In the genomic region with DNA sequence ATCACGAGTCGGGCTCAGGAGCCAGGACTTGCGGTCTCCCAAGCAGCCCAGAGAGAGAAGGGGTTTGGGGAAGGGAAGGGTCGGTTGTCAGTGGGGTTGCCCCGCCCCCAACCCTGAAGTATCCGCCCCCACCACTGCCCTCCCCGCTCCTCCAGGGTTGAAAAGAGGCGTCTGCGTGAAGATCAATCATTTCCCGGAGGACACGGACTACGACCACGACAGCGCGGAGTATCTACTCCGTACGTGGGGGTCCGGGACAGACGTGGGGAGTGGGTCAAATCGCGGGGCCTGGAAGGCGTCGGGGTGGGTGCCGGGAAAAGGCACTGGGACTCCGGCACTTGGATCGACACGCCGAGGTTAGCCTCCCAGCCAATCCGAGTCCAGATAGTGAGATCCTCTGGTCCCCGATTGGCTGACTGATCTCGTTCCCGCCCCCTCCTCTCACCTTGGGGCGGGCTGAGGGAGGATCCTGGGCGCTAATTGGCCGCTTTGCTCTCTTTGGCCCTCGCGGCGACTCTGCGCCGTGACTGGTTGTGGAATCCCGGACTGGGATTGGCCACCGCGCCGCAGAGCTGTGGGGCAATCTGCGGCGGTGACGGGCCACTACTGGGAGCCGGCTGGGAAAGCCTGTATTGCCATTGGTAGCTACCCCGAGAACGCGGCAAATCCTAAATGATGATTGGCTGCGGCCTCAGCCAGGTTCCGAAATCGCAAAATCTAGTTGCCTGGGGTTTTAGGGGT, we compare ENCODE assay signal across 8 cellular contexts. TPM values are rescaled to one million over a fixed set of nuclear protein-coding genes. Genes with fewer than 3 reads are reported as not detected.
DNase-seq lines count a peak whose midpoint lies in the region; ATAC-seq, FAIRE-seq and TF ChIP-seq lines count a peak whose summit lies in the region.

No MANE protein-coding gene starts in this region.

- no peaks in the 10 kb centered on the region for H3K36me3 Mint-ChIP-seq in nephron (ENCODE audit: low read depth)

- no peaks in the 10 kb centered on the region for H3F3A ChIP-seq in MM.1S (ENCODE audit: insufficient read depth, low read length)

- H3K36me3 ChIP-seq in aorta (ENCODE audit: control insufficient read depth in 1 of 2, insufficient read depth in 2 of 2, low read length in 1 of 2), result no peaks in the 10 kb centered on the region
- H3K36me3 ChIP-seq in small intestine (ENCODE audit: control insufficient read depth in 2 of 2, insufficient read depth in 2 of 2, low read length in 2 of 2), result no peaks in the 10 kb centered on the region
- no peaks in the 10 kb centered on the region for H3K36me3 ChIP-seq in MM.1S (replicated peaks; ENCODE audit: insufficient read depth, low read length)

- H3K27me3 ChIP-seq in aorta (ENCODE audit: control insufficient read depth in 1 of 2, insufficient read depth in 2 of 2, low read length in 1 of 2), result no peaks in the 10 kb centered on the region
- peaks cover 3 to 26% of the 10 kb centered on the region in 2 donors for H3K27me3 ChIP-seq in small intestine (ENCODE audit: control insufficient read depth in 2 of 2, insufficient read depth in 2 of 2, low read length in 2 of 2)
- H3K27me3 ChIP-seq in MM.1S (replicated peaks; ENCODE audit: insufficient read depth, low read length), result no peaks in the 10 kb centered on the region; the same call in 1 of the 2 replicates

- H3K4me2 ChIP-seq in MM.1S (ENCODE audit: low read depth, low read length), result no peak overlapping the region

- peak overlapping the region; percentile 79 to 85 (median 85) for H3K4me3 Mint-ChIP-seq in nephron

- peaks cover 23% of the 10 kb centered on the region for H3K4me1 Mint-ChIP-seq in nephron

- ATAC-seq in aorta (ENCODE audit: low FRiP score), result peak; percentile 67

- H2AFZ ChIP-seq in MM.1S (ENCODE audit: low read length), result no peak overlapping the region

- no peaks in the 10 kb centered on the region for H4K20me1 ChIP-seq in MM.1S (ENCODE audit: insufficient read depth, low read length)

- H3K27ac Mint-ChIP-seq in nephron, result peak overlapping the region; percentile 4 to 21 (median 21)

- no peaks in the 10 kb centered on the region for H3K4me1 ChIP-seq in aorta (ENCODE audit: control insufficient read depth in 1 of 2, insufficient read depth in 2 of 2, low read length in 2 of 2)
- H3K4me1 ChIP-seq in small intestine (ENCODE audit: control insufficient read depth in 2 of 2, insufficient read depth in 1 of 2, low read depth in 1 of 2, low read length in 1 of 2), result peaks cover 0 to 2% of the 10 kb centered on the region in 2 donors
- no peaks in the 10 kb centered on the region for H3K4me1 ChIP-seq in MM.1S (ENCODE audit: low read length)

- H3K9me2 ChIP-seq in MM.1S (replicated peaks; ENCODE audit: insufficient read depth, low read length), result no peaks in the 10 kb centered on the region

- H3K27ac ChIP-seq in aorta (ENCODE audit: low read depth in 1 of 2, low read length in 2 of 2), result no peak overlapping the region
- H3K27ac ChIP-seq in small intestine (ENCODE audit: low read depth in 1 of 2, low read length in 1 of 2), result no peak overlapping the region
- H3K27ac ChIP-seq in MM.1S (ENCODE audit: low read length), result no peak overlapping the region

- H3K79me2 ChIP-seq in MM.1S (ENCODE audit: low read length), result no peaks in the 10 kb centered on the region

- DNase-seq in HTR-8/SVneo (ENCODE audit: insufficient read length, low spot score) (peak; percentile 97), activated T-cell treated with anti-CD3 and anti-CD28 coated beads for 48 hours (ENCODE audit: low read depth) (peak; percentile 47), fibroblast of the conjunctiva (ENCODE audit: low read depth) (peak; percentile 56), aorta (peak; percentile 70 to 85), small intestine (no peak), mesenteric fat pad (ENCODE audit: low spot score) (no peak), MM.1S (no peak)

- FAIRE-seq in HTR-8/SVneo (lab: Jason Lieb, UNC), result peak; percentile 98
- FAIRE-seq in small intestine (lab: Jason Lieb, UNC), result no peak

- H3K27me3 Mint-ChIP-seq in nephron (ENCODE audit: low read depth), result peaks cover 43% of the 10 kb centered on the region

- H3K9ac ChIP-seq in MM.1S (ENCODE audit: low read length), result no peak overlapping the region

- H3K4me3 ChIP-seq in aorta (ENCODE audit: low read length in 2 of 2) (peak overlapping the region; percentile 4 to 52), small intestine (ENCODE audit: low read depth in 1 of 2, low read length in 2 of 2) (no peak overlapping the region), MM.1S (ENCODE audit: low read length) (no peak overlapping the region)

- peaks cover 3% of the 10 kb centered on the region for H3K9me3 Mint-ChIP-seq in nephron

- no peak for TF ChIP-seq CTCF in nephron (IDR thresholded peaks at IDR 0.05; ENCODE audit: unreplicated experiment in 3 of 3)
- no peak for TF ChIP-seq CTCF in MM.1S (IDR thresholded peaks at IDR 0.05; ENCODE audit: low read length)

- 2 to 4% methylated on average over 54 of the region's 54 CpGs for WGBS in aorta, 2 donors
- WGBS in small intestine, 3 donors, result 6 to 31% (median 21%) methylated on average over 53 to 54 of the region's 54 CpGs

- no peaks in the 10 kb centered on the region for H3K9me3 ChIP-seq in aorta (ENCODE audit: control insufficient read depth, low read length)
- peaks cover 3% of the 10 kb centered on the region for H3K9me3 ChIP-seq in small intestine (ENCODE audit: control insufficient read depth, low read depth)
- H3K9me3 ChIP-seq in MM.1S (replicated peaks; ENCODE audit: insufficient read depth, low read length), result no peaks in the 10 kb centered on the region

- intact Hi-C loops in aorta (cut with DNase I), result no loop called here

RNA-seq across cellular contexts. Expression of gene CACNG6, which starts 13.3 kb away (rescaled TPM):
- not detected for total RNA-seq in aorta
- under 1 TPM in 1 of 2 donors, not detected in 1; 0.18 TPM for polyA plus RNA-seq in aorta
- under 1 TPM in 1 of 3 donors, not detected in 2; 0.06 TPM for polyA plus RNA-seq in small intestine
- not detected for total RNA-seq in mesenteric fat pad

RNA-seq across cellular contexts. Expression of gene CACNG8, which starts 15.4 kb away (rescaled TPM):
- total RNA-seq in aorta (under 1 TPM; 0.23 to 0.33 TPM), mesenteric fat pad (not detected)
- polyA plus RNA-seq in aorta (under 1 TPM; under 0.01 to 0.05 TPM), small intestine (under 1 TPM in 1 of 3 donors, not detected in 2; 0.12 TPM)

Comparison
In these comparisons a context has a peak if more than half of its experiments do, and no peak if none do; other contexts are left out.
1. DNase-seq: peak in HTR-8/SVneo (single experiment), activated T-cell treated with anti-CD3 and anti-CD28 coated beads for 48 hours (single experiment), fibroblast of the conjunctiva (single experiment) and aorta (2 of 2); none in small intestine (single experiment), mesenteric fat pad (single experiment) and MM.1S (single experiment).
2. H3K4me3 ChIP-seq: peak in aorta (2 of 2); none in small intestine (0 of 2) and MM.1S (single experiment).